In the genomic region with DNA sequence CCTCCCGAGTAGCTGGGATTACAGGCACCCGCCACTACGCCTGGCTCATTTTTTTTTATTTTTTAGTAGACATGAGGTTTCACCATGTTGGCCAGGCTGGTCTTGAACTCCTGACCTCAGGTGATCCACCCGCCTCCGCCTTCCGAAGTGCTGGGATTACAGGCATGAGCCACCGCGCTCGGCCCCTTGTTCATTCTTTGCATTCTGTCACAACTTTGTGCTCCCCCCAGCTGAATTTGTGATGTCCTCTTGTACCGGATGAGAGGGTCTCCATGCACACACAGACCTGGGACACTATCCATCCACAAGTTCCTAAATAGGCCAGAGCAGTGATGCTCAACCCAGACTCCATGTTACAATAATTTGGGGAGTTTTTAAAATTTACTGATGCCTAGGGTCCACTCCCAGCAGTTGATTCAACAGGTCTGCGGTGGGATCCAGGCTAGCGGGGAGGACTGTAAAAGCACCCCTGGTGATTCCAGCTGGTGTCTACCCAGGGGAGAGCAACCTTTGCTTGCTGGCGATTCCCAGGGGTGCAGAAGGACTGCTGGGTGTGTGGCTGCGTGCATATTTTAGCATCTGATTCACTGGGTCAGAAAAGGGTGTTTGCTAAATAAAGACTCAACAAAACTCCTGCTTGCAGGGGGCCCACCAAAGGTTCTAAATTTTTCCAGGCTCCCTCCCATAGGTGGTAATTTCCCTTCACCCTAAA, we compare ENCODE assay signal across 8 cellular contexts. TPM values are rescaled to one million over a fixed set of nuclear protein-coding genes. Genes with fewer than 3 reads are reported as not detected.
A peak's percentile ranks its signal among the peaks of the same experiment; 100 is the strongest.
DNase-seq lines count a peak whose midpoint lies in the region; ATAC-seq, FAIRE-seq and TF ChIP-seq lines count a peak whose summit lies in the region.

No MANE protein-coding gene starts in this region.

- peak overlapping the region; percentile 57 for H3K4me2 ChIP-seq in DND-41 (ENCODE audit: insufficient read depth, low read length)
- peak overlapping the region; percentile 33 for H3K4me2 ChIP-seq in endothelial cell of umbilical vein (ENCODE audit: insufficient read depth, low read length)
- H3K4me2 ChIP-seq in parathyroid adenoma (ENCODE audit: low read length) = peak overlapping the region; percentile 41

- ATAC-seq in DND-41 (ENCODE audit: insufficient read depth, low read depth) (no peak), HG03025 (IDR thresholded peaks at IDR 0.05; ENCODE audit: low FRiP score, unreplicated experiment) (no peak), GM19397 (IDR thresholded peaks at IDR 0.05; ENCODE audit: unreplicated experiment) (no peak)

- H3K36me3 ChIP-seq in DND-41 (ENCODE audit: insufficient read depth, low read length) (peaks cover 19% of the 10 kb centered on the region), endothelial cell of umbilical vein (ENCODE audit: control insufficient read depth in 2 of 2, extremely low read depth in 1 of 2, insufficient read depth in 2 of 2, low read length in 2 of 2) (no peaks in the 10 kb centered on the region), parathyroid adenoma (ENCODE audit: control insufficient read depth, insufficient read depth, low read length) (no peaks in the 10 kb centered on the region)

- no TSS peak for BruUV-seq in endothelial cell of umbilical vein (replicated peaks; lab: Mats Ljungman, UMichigan)

- no peak for FAIRE-seq in endothelial cell of umbilical vein (lab: Jason Lieb, UNC)

- H3K9ac ChIP-seq in DND-41 (ENCODE audit: low read depth, low read length) (peak overlapping the region; percentile 93; the same call in 1 of the 2 replicates), endothelial cell of umbilical vein (replicated peaks; ENCODE audit: extremely low read depth, insufficient read depth, low read length) (no peak overlapping the region), parathyroid adenoma (no peak overlapping the region)

- peaks cover 42% of the 10 kb centered on the region for H3K79me2 ChIP-seq in DND-41 (ENCODE audit: insufficient read depth, low read length)
- peaks cover 25% of the 10 kb centered on the region for H3K79me2 ChIP-seq in endothelial cell of umbilical vein (ENCODE audit: control insufficient read depth, insufficient read depth, low read length)
- H3K79me2 ChIP-seq in parathyroid adenoma = no peaks in the 10 kb centered on the region

- peaks cover 4% of the 10 kb centered on the region for H3K27me3 ChIP-seq in DND-41 (ENCODE audit: insufficient read depth, low read length, poor library complexity)
- no peaks in the 10 kb centered on the region for H3K27me3 ChIP-seq in endothelial cell of umbilical vein (ENCODE audit: control insufficient read depth in 2 of 2, insufficient read depth in 2 of 2, low read length in 2 of 2)
- no peaks in the 10 kb centered on the region for H3K27me3 ChIP-seq in parathyroid adenoma (ENCODE audit: control insufficient read depth, insufficient read depth, low read length)

- H3K4me3 ChIP-seq in DND-41 (ENCODE audit: low read depth in 1 of 2, low read length in 2 of 2) (0 out of 4 replicates have a peak overlapping the region, but pooled peaks of 1 of the 2 experiments have one; percentile 49), NB4 (ENCODE audit: low read depth, low read length) (peak overlapping the region; percentile 99), endothelial cell of umbilical vein (replicated peaks in 1 of 3; ENCODE audit: insufficient read depth in 1 of 3, low read depth in 1 of 3, low read length in 3 of 3) (no peak overlapping the region), parathyroid adenoma (ENCODE audit: low read depth, low read length) (no peak overlapping the region)

- no peaks in the 10 kb centered on the region for H3K9me1 ChIP-seq in endothelial cell of umbilical vein (replicated peaks; ENCODE audit: control insufficient read depth, extremely low read depth, insufficient read depth, low read length)

- H2AFZ ChIP-seq in DND-41 (ENCODE audit: low read depth, low read length) (no peak overlapping the region), endothelial cell of umbilical vein (ENCODE audit: low read depth, low read length) (no peak overlapping the region), parathyroid adenoma (no peak overlapping the region)

- TF ChIP-seq CTCF in DND-41 (IDR thresholded peaks at IDR 0.05; ENCODE audit: borderline replicate concordance, extremely low read depth, low read length, poor library complexity, severe bottlenecking) (no peak), NB4 (IDR thresholded peaks at IDR 0.05; ENCODE audit: low read depth, low read length) (no peak), endothelial cell of umbilical vein (IDR thresholded peaks at IDR 0.05; ENCODE audit: extremely low read depth in 1 of 2, insufficient read depth in 1 of 2, low read depth in 1 of 2, low read length in 2 of 2) (no peak), parathyroid adenoma (IDR thresholded peaks at IDR 0.05) (no peak)

- TF ChIP-seq POLR2A in NB4 (IDR thresholded peaks at IDR 0.05; ENCODE audit: extremely low read depth, insufficient read length) = no peak
- TF ChIP-seq POLR2A in endothelial cell of umbilical vein (IDR thresholded peaks at IDR 0.05; ENCODE audit: low read depth, low read length) = no peak

- no peak overlapping the region for H3K27ac ChIP-seq in DND-41 (ENCODE audit: low read length)
- no peak overlapping the region for H3K27ac ChIP-seq in endothelial cell of umbilical vein (ENCODE audit: insufficient read depth, low read depth, low read length)
- H3K27ac ChIP-seq in parathyroid adenoma = peak overlapping the region; percentile 30

- dilution Hi-C loops in endothelial cell of umbilical vein (cut with MboI; ENCODE audit: extremely low pct_ligation_motif_present, low sequenced_read_pairs) = no loop called here

- H3K9me3 ChIP-seq in DND-41 (ENCODE audit: insufficient read depth, low read length, severe bottlenecking) = no peaks in the 10 kb centered on the region
- no peaks in the 10 kb centered on the region for H3K9me3 ChIP-seq in endothelial cell of umbilical vein (replicated peaks; ENCODE audit: control insufficient read depth, insufficient read depth, low read length)
- no peaks in the 10 kb centered on the region for H3K9me3 ChIP-seq in parathyroid adenoma (ENCODE audit: control insufficient read depth, low read length)

- H4K20me1 ChIP-seq in DND-41 (ENCODE audit: insufficient read depth, low read length) (peaks cover 19% of the 10 kb centered on the region), endothelial cell of umbilical vein (replicated peaks; ENCODE audit: control insufficient read depth, extremely low read depth, insufficient read depth, low read length) (no peaks in the 10 kb centered on the region)

- POLR2A ChIA-PET in endothelial cell of umbilical vein (lab: Charles Lee) = no interaction called here

- peaks cover 47% of the 10 kb centered on the region for H3K4me1 ChIP-seq in DND-41 (ENCODE audit: insufficient read depth, low read length)
- H3K4me1 ChIP-seq in endothelial cell of umbilical vein (ENCODE audit: control insufficient read depth, extremely low read depth, insufficient read depth, low read length) = peaks cover 27% of the 10 kb centered on the region
- H3K4me1 ChIP-seq in parathyroid adenoma = peaks cover 18% of the 10 kb centered on the region

- CTCF ChIA-PET in endothelial cell of umbilical vein (lab: Charles Lee) = interaction anchor here (2.4 kb wide), 1 partner anchor 16 kb away, joined by 6 read pairs; a partner anchor contains a TSS

- intact Hi-C loops in endothelial cell of umbilical vein (cut with micrococcal nuclease) = no loop called here

- DNase-seq in DND-41 (no peak), NB4 (ENCODE audit: low read depth) (peak; percentile 69), endothelial cell of umbilical vein (ENCODE audit: low read depth, low spot score) (no peak), NCI-H82 (lab: John Stamatoyannopoulos, UW) (no peak), KG1 (lab: John Stamatoyannopoulos, UW) (no peak)

RNA-seq across cellular contexts. Expression of a gene that starts 1.0 kb away (rescaled TPM):
- 27.0 and 31.9 TPM in 2 replicates for total RNA-seq in endothelial cell of umbilical vein
- 52.2 and 59.7 TPM in 2 replicates for polyA plus RNA-seq in endothelial cell of umbilical vein
- polyA plus RNA-seq in endothelial cell of umbilical vein (2011; cell fraction: cytosol; rRNA removed) = 48.7 and 57.4 TPM in 2 replicates
- 46.5 and 64.6 TPM in 2 replicates for polyA plus RNA-seq in endothelial cell of umbilical vein (2011; cell fraction: nucleus; rRNA removed)
- polyA plus RNA-seq in endothelial cell of umbilical vein (2012) = 17.7 and 24.5 TPM in 2 replicates
- 14.7 and 20.1 TPM in 2 replicates for polyA minus RNA-seq in endothelial cell of umbilical vein
- 22.3 TPM for polyA minus RNA-seq in endothelial cell of umbilical vein (2011; cell fraction: cytosol; rRNA and poly(A)+ RNA removed)
- 18.0 and 21.2 TPM in 2 replicates for polyA minus RNA-seq in endothelial cell of umbilical vein (2011; cell fraction: nucleus; rRNA and poly(A)+ RNA removed)

RNA-seq across cellular contexts. Expression of a gene that starts 5.9 kb away (rescaled TPM):
- 0.38 and 0.51 TPM in 2 replicates for total RNA-seq in endothelial cell of umbilical vein
- polyA plus RNA-seq in endothelial cell of umbilical vein = 0.25 and 0.33 TPM in 2 replicates
- 0.18 and 0.25 TPM in 2 replicates for polyA plus RNA-seq in endothelial cell of umbilical vein (2011; cell fraction: cytosol; rRNA removed)
- 0.49 and 0.75 TPM in 2 replicates for polyA plus RNA-seq in endothelial cell of umbilical vein (2011; cell fraction: nucleus; rRNA removed)
- 0.12 TPM in 1 of 2 replicates, not detected in the other for polyA plus RNA-seq in endothelial cell of umbilical vein (2012)
- polyA minus RNA-seq in endothelial cell of umbilical vein = not detected in 2 replicates
- polyA minus RNA-seq in endothelial cell of umbilical vein (2011; cell fraction: cytosol; rRNA and poly(A)+ RNA removed) = not detected
- polyA minus RNA-seq in endothelial cell of umbilical vein (2011; cell fraction: nucleus; rRNA and poly(A)+ RNA removed) = 0.19 and 0.48 TPM in 2 replicates

RNA-seq across cellular contexts. Expression of a gene that starts 10.9 kb away (rescaled TPM):
- 13.4 and 14.5 TPM in 2 replicates for total RNA-seq in endothelial cell of umbilical vein
- 30.6 and 33.5 TPM in 2 replicates for polyA plus RNA-seq in endothelial cell of umbilical vein
- 24.0 and 27.3 TPM in 2 replicates for polyA plus RNA-seq in endothelial cell of umbilical vein (2011; cell fraction: cytosol; rRNA removed)
- 58.0 and 76.5 TPM in 2 replicates for polyA plus RNA-seq in endothelial cell of umbilical vein (2011; cell fraction: nucleus; rRNA removed)
- 16.5 and 17.1 TPM in 2 replicates for polyA plus RNA-seq in endothelial cell of umbilical vein (2012)
- 24.1 and 26.4 TPM in 2 replicates for polyA minus RNA-seq in endothelial cell of umbilical vein
- polyA minus RNA-seq in endothelial cell of umbilical vein (2011; cell fraction: cytosol; rRNA and poly(A)+ RNA removed) = 8.7 TPM
- 10.7 and 13.7 TPM in 2 replicates for polyA minus RNA-seq in endothelial cell of umbilical vein (2011; cell fraction: nucleus; rRNA and poly(A)+ RNA removed)

RNA-seq across cellular contexts. Expression of a gene that starts 11.0 kb away (rescaled TPM):
- total RNA-seq in endothelial cell of umbilical vein = 13.6 and 16.3 TPM in 2 replicates
- polyA plus RNA-seq in endothelial cell of umbilical vein = 46.0 and 55.8 TPM in 2 replicates
- polyA plus RNA-seq in endothelial cell of umbilical vein (2011; cell fraction: cytosol; rRNA removed) = 24.4 and 27.2 TPM in 2 replicates
- polyA plus RNA-seq in endothelial cell of umbilical vein (2011; cell fraction: nucleus; rRNA removed) = 22.0 and 22.2 TPM in 2 replicates
- polyA plus RNA-seq in endothelial cell of umbilical vein (2012) = 12.0 and 17.1 TPM in 2 replicates
- polyA minus RNA-seq in endothelial cell of umbilical vein = 20.8 TPM in 2 replicates
- polyA minus RNA-seq in endothelial cell of umbilical vein (2011; cell fraction: cytosol; rRNA and poly(A)+ RNA removed) = 11.3 TPM
- polyA minus RNA-seq in endothelial cell of umbilical vein (2011; cell fraction: nucleus; rRNA and poly(A)+ RNA removed) = 6.3 and 8.8 TPM in 2 replicates

RNA-seq across cellular contexts. Expression of a gene that starts 11.6 kb away (rescaled TPM):
- total RNA-seq in endothelial cell of umbilical vein = 30.0 and 31.0 TPM in 2 replicates
- polyA plus RNA-seq in endothelial cell of umbilical vein = 84.8 and 89.0 TPM in 2 replicates
- polyA plus RNA-seq in endothelial cell of umbilical vein (2011; cell fraction: cytosol; rRNA removed) = 42.4 and 49.4 TPM in 2 replicates
- 22.3 and 23.0 TPM in 2 replicates for polyA plus RNA-seq in endothelial cell of umbilical vein (2011; cell fraction: nucleus; rRNA removed)
- 32.4 and 32.5 TPM in 2 replicates for polyA plus RNA-seq in endothelial cell of umbilical vein (2012)
- 30.9 and 33.5 TPM in 2 replicates for polyA minus RNA-seq in endothelial cell of umbilical vein
- polyA minus RNA-seq in endothelial cell of umbilical vein (2011; cell fraction: cytosol; rRNA and poly(A)+ RNA removed) = 10.3 TPM
- 8.5 and 9.1 TPM in 2 replicates for polyA minus RNA-seq in endothelial cell of umbilical vein (2011; cell fraction: nucleus; rRNA and poly(A)+ RNA removed)
